In the genomic region with DNA sequence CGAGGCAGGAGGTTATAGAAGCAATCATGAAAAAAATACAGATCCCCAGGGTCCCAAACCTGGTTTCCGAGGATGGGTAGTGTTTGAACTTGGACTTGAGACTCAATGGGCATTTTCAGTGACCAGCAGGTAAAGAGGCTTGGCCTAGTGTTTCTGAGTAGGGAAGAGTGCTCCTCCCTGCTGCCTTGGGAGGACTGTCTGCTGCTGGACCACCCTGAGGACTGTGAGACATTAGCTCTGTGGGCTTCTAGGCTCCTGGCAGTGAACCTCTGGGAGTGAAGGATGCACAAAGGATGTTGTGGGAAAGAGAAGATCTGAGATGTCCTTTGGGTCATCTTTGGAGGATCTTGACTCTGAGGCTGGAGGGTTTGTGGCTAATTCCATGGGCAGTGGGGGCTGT, we compare ENCODE assay signal across 12 cellular contexts.
"Had no signal": no experiment of that assay in that cellular context is flagged by ENCODE, and none has a peak within 500 bp of the region (broad histone marks: within the 10 kb centered on the region; RNA-seq: fewer than 3 reads in every experiment).

No MANE protein-coding gene starts in this region.

- H3K27me3 ChIP-seq: esophagus muscularis mucosa, thyroid gland had no signal

- H3K27me3 Mint-ChIP-seq: progenitor cell of endocrine pancreas; stimulated activated naive CD8-positive, alpha-beta T cell treated with anti-CD3 and anti-CD28 coated beads, Interleukin-15, amount 100 ng/mL, for 72 hours had no signal

- H3K9me3 ChIP-seq: thyroid gland had no signal

- H3K27ac Mint-ChIP-seq: activated naive CD4-positive, alpha-beta T cell treated with anti-CD3 and anti-CD28 coated beads for 36 hours; mesothelial cell of epicardium; progenitor cell of endocrine pancreas; T-helper 1 cell treated with Interleukin-12 subunit alpha and Interleukin-12 subunit beta and Interleukin-4 antibody, amounts not matched to agents 30 μg/mL and 1 μg/mL, for 36 hours had no signal

- H3K36me3 ChIP-seq: thyroid gland had no signal

- ATAC-seq: SK-N-SH treated with all-trans-retinoic acid at 6 μM for 48 hours; stimulated activated naive CD8-positive, alpha-beta T cell treated with anti-CD3 and anti-CD28 coated beads, Interleukin-15, amount 100 ng/mL, for 72 hours; WTC11 had no signal

- H3K4me3 ChIP-seq: thyroid gland had no signal

- H3K4me1 Mint-ChIP-seq: mesothelial cell of epicardium, WTC11 had no signal

- DNase-seq: activated CD4-positive, alpha-beta T cell treated with anti-CD3 and anti-CD28 coated beads for 48 hours; activated CD8-positive, alpha-beta memory T cell treated with anti-CD3 and anti-CD28 coated beads for 24 hours; activated naive CD4-positive, alpha-beta T cell treated with anti-CD3 and anti-CD28 coated beads for 36 hours; stimulated activated CD4-positive, alpha-beta T cell treated with anti-CD3 and anti-CD28 coated beads, Interleukin-4, amount 100 ng/mL, for 4 hours; stimulated activated naive CD8-positive, alpha-beta T cell treated with anti-CD3 and anti-CD28 coated beads, Interleukin-15, amount 100 ng/mL, for 72 hours had no signal

- H3K4me3 Mint-ChIP-seq: activated naive CD4-positive, alpha-beta T cell treated with anti-CD3 and anti-CD28 coated beads for 36 hours; mesothelial cell of epicardium; stimulated activated naive CD8-positive, alpha-beta T cell treated with anti-CD3 and anti-CD28 coated beads, Interleukin-15, amount 100 ng/mL, for 72 hours; T-helper 1 cell treated with Interleukin-12 subunit alpha and Interleukin-12 subunit beta and Interleukin-4 antibody, amounts not matched to agents 30 μg/mL and 1 μg/mL, for 36 hours; WTC11 had no signal

- H3K9me3 Mint-ChIP-seq: T-helper 1 cell treated with Interleukin-12 subunit alpha and Interleukin-12 subunit beta and Interleukin-4 antibody, amounts not matched to agents 30 μg/mL and 1 μg/mL, for 36 hours had no signal
